ENCODE assay signal across 1 cellular context in the genomic region with DNA sequence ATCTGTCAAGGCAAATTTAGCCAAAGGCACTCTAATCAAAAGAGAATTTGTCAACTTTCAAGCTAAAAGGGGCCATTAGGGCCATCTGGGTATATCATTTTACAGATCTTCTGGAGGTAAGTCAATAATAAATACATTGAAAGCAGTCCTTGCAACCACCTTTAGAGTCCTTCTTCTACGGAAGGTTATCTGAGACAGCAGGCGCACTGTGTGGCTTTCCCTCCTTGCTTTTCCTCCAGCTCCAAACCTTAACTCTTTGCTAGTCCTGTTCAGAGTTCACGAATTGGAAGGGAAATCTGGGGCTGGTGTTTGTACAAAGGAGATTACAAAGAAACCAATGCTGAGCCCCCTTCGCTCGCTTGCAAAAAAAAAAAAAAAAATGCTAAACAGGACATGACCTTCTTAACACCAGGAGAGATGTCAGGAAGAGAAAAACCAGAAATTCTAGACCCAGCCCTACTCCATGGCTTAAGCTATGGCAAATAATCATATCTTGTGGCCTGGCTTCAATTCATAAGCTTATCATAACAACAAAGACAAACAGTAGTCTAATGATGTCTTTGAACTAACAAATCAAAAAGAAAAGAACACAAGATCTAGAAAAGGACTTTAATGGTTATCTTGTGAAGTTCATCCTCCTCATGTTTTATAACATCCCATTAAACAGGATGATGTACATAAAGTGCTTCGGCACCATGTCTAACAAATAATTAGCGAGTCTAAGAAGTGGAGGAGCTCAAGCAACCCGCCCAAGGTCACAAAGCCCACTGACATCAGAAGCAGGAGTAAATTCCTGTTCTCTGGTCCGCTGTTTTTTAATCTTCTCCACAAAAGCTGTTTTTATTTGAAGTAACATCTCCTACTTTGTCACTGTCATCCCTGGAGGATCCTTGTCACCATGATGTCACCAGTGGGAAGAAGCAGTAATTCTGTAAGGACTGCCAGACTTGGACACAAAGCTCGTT.
TF ChIP-seq lines count a peak whose summit lies in the region.

No MANE protein-coding gene starts in this region.

TF ChIP-seq in SK-N-SH treated with all-trans-retinoic acid at 6 μM for 48 hours, 23 proteins besides CTCF, POLR2A, EP300 and RAD21 (continued from another document):
- TF ChIP-seq POU6F1 (CRISPR knock-in tag; IDR thresholded peaks at IDR 0.05; ENCODE audit: borderline replicate concordance, low read depth) (no peak), CSDC2 (CRISPR knock-in tag; IDR thresholded peaks at IDR 0.05) (no peak), ZC3H10 (CRISPR knock-in tag; IDR thresholded peaks at IDR 0.05) (no peak), SNAI2 (CRISPR knock-in tag; IDR thresholded peaks at IDR 0.05) (no peak), PPARA (CRISPR knock-in tag; IDR thresholded peaks at IDR 0.05; ENCODE audit: borderline replicate concordance) (no peak), ZFP30 (CRISPR knock-in tag; IDR thresholded peaks at IDR 0.05) (no peak), ISL1 (CRISPR knock-in tag; IDR thresholded peaks at IDR 0.05) (no peak)
- TF ChIP-seq, protein P1, sequence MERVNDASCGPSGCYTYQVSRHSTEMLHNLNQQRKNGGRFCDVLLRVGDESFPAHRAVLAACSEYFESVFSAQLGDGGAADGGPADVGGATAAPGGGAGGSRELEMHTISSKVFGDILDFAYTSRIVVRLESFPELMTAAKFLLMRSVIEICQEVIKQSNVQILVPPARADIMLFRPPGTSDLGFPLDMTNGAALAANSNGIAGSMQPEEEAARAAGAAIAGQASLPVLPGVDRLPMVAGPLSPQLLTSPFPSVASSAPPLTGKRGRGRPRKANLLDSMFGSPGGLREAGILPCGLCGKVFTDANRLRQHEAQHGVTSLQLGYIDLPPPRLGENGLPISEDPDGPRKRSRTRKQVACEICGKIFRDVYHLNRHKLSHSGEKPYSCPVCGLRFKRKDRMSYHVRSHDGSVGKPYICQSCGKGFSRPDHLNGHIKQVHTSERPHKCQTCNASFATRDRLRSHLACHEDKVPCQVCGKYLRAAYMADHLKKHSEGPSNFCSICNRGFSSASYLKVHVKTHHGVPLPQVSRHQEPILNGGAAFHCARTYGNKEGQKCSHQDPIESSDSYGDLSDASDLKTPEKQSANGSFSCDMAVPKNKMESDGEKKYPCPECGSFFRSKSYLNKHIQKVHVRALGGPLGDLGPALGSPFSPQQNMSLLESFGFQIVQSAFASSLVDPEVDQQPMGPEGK (CRISPR knock-in tag; IDR thresholded peaks at IDR 0.05; ENCODE audit: borderline replicate concordance): no peak
